Comparison of ENCODE assay signal across 22 cellular contexts in the genomic region with DNA sequence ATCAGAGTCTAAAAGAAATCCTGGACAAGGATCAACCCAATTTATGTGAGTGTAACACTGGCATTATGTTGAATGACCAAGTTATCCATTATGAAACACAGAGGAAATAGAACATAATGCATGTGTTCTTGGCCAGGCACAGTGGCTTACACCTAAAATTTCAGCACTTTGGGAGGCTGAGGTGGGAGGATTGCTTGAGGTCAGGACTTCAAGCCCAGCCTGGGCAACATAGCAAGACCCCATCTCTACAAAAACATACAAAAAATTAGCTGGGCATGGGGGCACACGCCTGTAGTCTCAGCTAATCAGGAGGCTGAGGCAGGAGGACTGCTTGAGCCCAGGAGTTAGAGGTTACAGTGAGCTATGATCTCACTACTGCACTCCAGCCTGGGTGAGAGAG.
A peak's percentile ranks its signal among the peaks of the same experiment; 100 is the strongest.
DNase-seq lines count a peak whose midpoint lies in the region; ATAC-seq and TF ChIP-seq lines count a peak whose summit lies in the region.
"Had no signal": no experiment of that assay in that cellular context is flagged by ENCODE, and none has a peak within 500 bp of the region (broad histone marks: within the 10 kb centered on the region; RNA-seq: fewer than 3 reads in every experiment).

No MANE protein-coding gene starts in this region.

- H3K27ac ChIP-seq in HEK293 (ENCODE audit: extremely low read depth, low read depth, low read length): no peak overlapping the region
- no peak overlapping the region for H3K27ac ChIP-seq in naive thymus-derived CD4-positive, alpha-beta T cell (ENCODE audit: low read depth, low read length)
- H3K27ac ChIP-seq: BLaER1 had no signal

- H3K36me3 Mint-ChIP-seq in WTC11: no peaks in the 10 kb centered on the region
- H3K36me3 Mint-ChIP-seq in naive thymus-derived CD4-positive, alpha-beta T cell: peaks cover 0 to 70% (median 42%) of the 10 kb centered on the region in 5 donors
- H3K36me3 Mint-ChIP-seq: CD14-positive monocyte; CD8-positive, alpha-beta memory T cell had no signal

- POLR2A ChIA-PET in HEK293 (lab: Yijun Ruan, JAX): no interaction called here
- POLR2A ChIA-PET in WTC11 (lab: Charles Lee): no interaction called here
- POLR2A ChIA-PET in naive thymus-derived CD4-positive, alpha-beta T cell (lab: Charles Lee): no interaction called here

- H3K4me1 ChIP-seq in HEK293 (ENCODE audit: control insufficient read depth, insufficient read depth, low read length): no peaks in the 10 kb centered on the region
- no peaks in the 10 kb centered on the region for H3K4me1 ChIP-seq in naive thymus-derived CD4-positive, alpha-beta T cell (ENCODE audit: control insufficient read depth in 2 of 2, insufficient read depth in 2 of 2, low read length in 2 of 2)
- H3K4me1 ChIP-seq: BE2C, BLaER1 had no signal

- no peaks in the 10 kb centered on the region for H3K27me3 Mint-ChIP-seq in WTC11 (ENCODE audit: low read depth)
- H3K27me3 Mint-ChIP-seq in naive thymus-derived CD4-positive, alpha-beta T cell: no peaks in the 10 kb centered on the region
- H3K27me3 Mint-ChIP-seq: CD4-positive, alpha-beta memory T cell had no signal

- H3K4me3 ChIP-seq in HEK293 (ENCODE audit: low read depth, low read length): no peak overlapping the region
- no peak overlapping the region for H3K4me3 ChIP-seq in naive thymus-derived CD4-positive, alpha-beta T cell (ENCODE audit: low read length)
- H3K4me3 ChIP-seq: BLaER1 had no signal

- no peaks in the 10 kb centered on the region for H3K4me1 Mint-ChIP-seq in WTC11
- peaks cover 2 to 28% (median 19%) of the 10 kb centered on the region in 7 donors for H3K4me1 Mint-ChIP-seq in naive thymus-derived CD4-positive, alpha-beta T cell

- H3K36me3 ChIP-seq in HEK293 (ENCODE audit: control insufficient read depth in 2 of 2, insufficient read depth in 1 of 2, low read length in 2 of 2): no peaks in the 10 kb centered on the region
- peaks cover 0 to 15% (median 4%) of the 10 kb centered on the region in 3 experiments for H3K36me3 ChIP-seq in naive thymus-derived CD4-positive, alpha-beta T cell (ENCODE audit: control insufficient read depth in 2 of 3, insufficient read depth in 3 of 3, low read length in 3 of 3)
- H3K36me3 ChIP-seq: BE2C, BLaER1 had no signal

- no peak for ATAC-seq in WTC11
- ATAC-seq in naive thymus-derived CD4-positive, alpha-beta T cell: no peak

- no peak for DNase-seq in WTC11 (ENCODE audit: low spot score)
- no peak for DNase-seq in naive thymus-derived CD4-positive, alpha-beta T cell
- DNase-seq in stimulated activated CD4-positive, alpha-beta T cell treated with anti-CD3 and anti-CD28 coated beads, Interleukin-2, amount 100 ng/mL, for 24 hours: no peak
- DNase-seq in GM10266 (ENCODE audit: extremely low spot score): no peak
- DNase-seq: 8988T; ACHN; BE2C; C1 segment of cervical spinal cord; CD4-positive, alpha-beta memory T cell; CD4-positive, CD25-positive, alpha-beta regulatory T cell; CD8-positive, alpha-beta memory T cell; COR-L47; DMS 273 treated with DMSO at 0.1 percent for 48 hours; DMS153; DMS53; DMS79; DND-41; EL; GDM1 had no signal

- H3K27ac Mint-ChIP-seq in WTC11: no peak overlapping the region
- peak overlapping the region in 5 of 9 donors; percentile 12 to 77 (median 54) for H3K27ac Mint-ChIP-seq in naive thymus-derived CD4-positive, alpha-beta T cell
- H3K27ac Mint-ChIP-seq: CD14-positive monocyte had no signal

- H3K4me3 Mint-ChIP-seq in WTC11: no peak overlapping the region
- no peak overlapping the region for H3K4me3 Mint-ChIP-seq in naive thymus-derived CD4-positive, alpha-beta T cell
- H3K4me3 Mint-ChIP-seq: CD14-positive monocyte; CD4-positive, alpha-beta memory T cell; CD4-positive, CD25-positive, alpha-beta regulatory T cell; CD8-positive, alpha-beta memory T cell had no signal

- CTCF ChIA-PET in HEK293 (lab: Yijun Ruan, JAX) (no interaction called here), WTC11 (lab: Charles Lee) (no interaction called here)
- CTCF ChIA-PET in naive thymus-derived CD4-positive, alpha-beta T cell (lab: Charles Lee): no interaction called here

- intact Hi-C loops in naive thymus-derived CD4-positive, alpha-beta T cell (cut with micrococcal nuclease): no loop called here

- H3K9me3 ChIP-seq in HEK293 (ENCODE audit: control insufficient read depth, insufficient read depth, low read depth, low read length): no peaks in the 10 kb centered on the region
- H3K9me3 ChIP-seq in naive thymus-derived CD4-positive, alpha-beta T cell (ENCODE audit: control insufficient read depth in 2 of 3, low read length in 3 of 3): no peaks in the 10 kb centered on the region
- H3K9me3 ChIP-seq: BE2C, BLaER1 had no signal

- peaks cover 3% of the 10 kb centered on the region; the same call in 1 of the 2 replicates for H3K9me3 Mint-ChIP-seq in WTC11
- H3K9me3 Mint-ChIP-seq in naive thymus-derived CD4-positive, alpha-beta T cell: peaks cover 0 to 3% (median 0%) of the 10 kb centered on the region in 11 donors
- H3K9me3 Mint-ChIP-seq: CD8-positive, alpha-beta memory T cell had no signal

- no peaks in the 10 kb centered on the region for H3K27me3 ChIP-seq in naive thymus-derived CD4-positive, alpha-beta T cell (ENCODE audit: control insufficient read depth in 2 of 2, insufficient read depth in 2 of 2, low read length in 2 of 2)
- H3K27me3 ChIP-seq: BE2C, BLaER1 had no signal

- no peak for TF ChIP-seq CTCF in HEK293 (tag by site-specific recombination; IDR thresholded peaks at IDR 0.05)
- TF ChIP-seq CTCF in WTC11 (IDR thresholded peaks at IDR 0.05): no peak
- TF ChIP-seq CTCF in GM10266 (IDR thresholded peaks at IDR 0.05; ENCODE audit: control insufficient read depth, insufficient read depth, low read depth, missing control alignments): no peak

TF ChIP-seq in HEK293, 187 proteins besides CTCF, POLR2A, EP300 and RAD21:
- no peak for TF ChIP-seq ZNF837 (tag by site-specific recombination; IDR thresholded peaks at IDR 0.05)
- TF ChIP-seq ZNF121 (tag by site-specific recombination; IDR thresholded peaks at IDR 0.05): peak; percentile 68; the same call in 1 of the 2 replicates
TF ChIP-seq in HEK293: peak in this region for 1.

TF ChIP-seq in WTC11, 78 proteins besides CTCF, POLR2A, EP300 and RAD21:
- TF ChIP-seq, protein P1, sequence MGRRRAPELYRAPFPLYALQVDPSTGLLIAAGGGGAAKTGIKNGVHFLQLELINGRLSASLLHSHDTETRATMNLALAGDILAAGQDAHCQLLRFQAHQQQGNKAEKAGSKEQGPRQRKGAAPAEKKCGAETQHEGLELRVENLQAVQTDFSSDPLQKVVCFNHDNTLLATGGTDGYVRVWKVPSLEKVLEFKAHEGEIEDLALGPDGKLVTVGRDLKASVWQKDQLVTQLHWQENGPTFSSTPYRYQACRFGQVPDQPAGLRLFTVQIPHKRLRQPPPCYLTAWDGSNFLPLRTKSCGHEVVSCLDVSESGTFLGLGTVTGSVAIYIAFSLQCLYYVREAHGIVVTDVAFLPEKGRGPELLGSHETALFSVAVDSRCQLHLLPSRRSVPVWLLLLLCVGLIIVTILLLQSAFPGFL (CRISPR knock-in tag; IDR thresholded peaks at IDR 0.05; ENCODE audit: borderline replicate concordance): no peak
- peak; percentile 57; the same call in 1 of the 2 replicates for TF ChIP-seq ZNF121 (CRISPR knock-in tag; IDR thresholded peaks at IDR 0.05)
